In the genomic region with DNA sequence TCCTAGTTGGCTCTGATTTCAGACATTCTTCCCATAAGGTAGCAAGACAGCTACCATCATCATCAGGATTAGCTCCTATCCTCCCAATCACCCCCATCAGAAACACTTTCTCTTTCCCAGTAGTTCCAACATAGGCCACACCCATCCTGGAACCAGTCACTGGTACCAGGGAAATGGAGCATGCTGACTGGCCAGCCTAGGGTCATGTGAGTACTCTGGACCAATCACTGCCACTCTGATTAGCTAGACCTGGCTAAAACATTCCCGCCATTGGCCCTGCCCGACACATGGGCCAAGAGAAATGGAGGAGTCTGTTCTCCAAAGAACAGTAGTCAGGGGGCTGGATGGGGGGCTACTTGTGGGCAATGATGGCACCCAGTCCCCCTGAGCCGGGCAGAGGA, we compare ENCODE assay signal across 14 cellular contexts. TPM values are rescaled to one million over a fixed set of nuclear protein-coding genes. Genes with fewer than 3 reads are reported as not detected.
DNase-seq lines count a peak whose midpoint lies in the region; ATAC-seq and TF ChIP-seq lines count a peak whose summit lies in the region.
"Had no signal": no experiment of that assay in that cellular context is flagged by ENCODE, and none has a peak within 500 bp of the region (broad histone marks: within the 10 kb centered on the region; RNA-seq: fewer than 3 reads in every experiment).

No MANE protein-coding gene starts in this region.

- no peaks in the 10 kb centered on the region for H3K27me3 Mint-ChIP-seq in CD4-positive, alpha-beta T cell
- H3K27me3 Mint-ChIP-seq in WTC11 (ENCODE audit: low read depth) (no peaks in the 10 kb centered on the region; the same call in 1 of the 2 replicates), glutamatergic neuron (ENCODE audit: unreplicated experiment) (peaks cover 4% of the 10 kb centered on the region)

- H3K4me1 ChIP-seq in GM23248 (ENCODE audit: insufficient read depth) (no peaks in the 10 kb centered on the region), mesendoderm (ENCODE audit: control insufficient read depth, low read depth, low read length) (no peaks in the 10 kb centered on the region)

- no peaks in the 10 kb centered on the region for H3K36me3 Mint-ChIP-seq in CD4-positive, alpha-beta T cell (ENCODE audit: low read depth)
- H3K36me3 Mint-ChIP-seq in WTC11 (no peaks in the 10 kb centered on the region), glutamatergic neuron (ENCODE audit: unreplicated experiment) (no peaks in the 10 kb centered on the region)

- H3K4me3 Mint-ChIP-seq in CD4-positive, alpha-beta T cell, result no peak overlapping the region
- H3K4me3 Mint-ChIP-seq in WTC11 (no peak overlapping the region), glutamatergic neuron (ENCODE audit: unreplicated experiment) (no peak overlapping the region)
- H3K4me3 Mint-ChIP-seq: activated B cell treated with CpG ODN at 0.5 μM for 24 hours had no signal

- DNase-seq in CD4-positive, alpha-beta T cell, result no peak
- DNase-seq in GM23248 (peak; percentile 23), WTC11 (ENCODE audit: low spot score) (no peak), mesendoderm (peak; percentile 54), caudate nucleus (lab: John Stamatoyannopoulos, UW) (no peak), glutamatergic neuron (no peak)
- DNase-seq: activated B cell treated with CpG ODN at 0.5 μM for 24 hours; NCI-H1048; stimulated activated CD4-positive, alpha-beta T cell treated with anti-CD3 and anti-CD28 coated beads, Interleukin-4, amount 100 ng/mL, for 1 hour; stimulated activated naive CD4-positive, alpha-beta T cell had no signal

- H2BK120ac ChIP-seq in mesendoderm (ENCODE audit: low read depth, low read length), result no peak overlapping the region

- H3K79me2 ChIP-seq in GM23248 (ENCODE audit: insufficient read depth), result no peaks in the 10 kb centered on the region
- no peaks in the 10 kb centered on the region for H3K79me2 ChIP-seq in mesendoderm (ENCODE audit: control insufficient read depth, insufficient read depth, low read length)

- H3K18ac ChIP-seq in mesendoderm (ENCODE audit: low read length), result no peak overlapping the region

- ATAC-seq in CD4-positive, alpha-beta T cell (ENCODE audit: poor library complexity), result no peak
- ATAC-seq in WTC11, result peak; percentile 64
- no peak for ATAC-seq in GM19351 (IDR thresholded peaks at IDR 0.05; ENCODE audit: unreplicated experiment)
- no peak for ATAC-seq in GM21529 (IDR thresholded peaks at IDR 0.05; ENCODE audit: unreplicated experiment)

- H2BK15ac ChIP-seq in mesendoderm (replicated peaks; ENCODE audit: low read depth), result no peak overlapping the region

- no peak overlapping the region for H2BK5ac ChIP-seq in mesendoderm (ENCODE audit: low read length)

- H3F3A ChIP-seq in GM23248 (ENCODE audit: insufficient read depth), result no peaks in the 10 kb centered on the region

- H3K9me3 ChIP-seq in CD4-positive, alpha-beta T cell (ENCODE audit: control insufficient read depth, low read length), result no peaks in the 10 kb centered on the region
- H3K9me3 ChIP-seq in GM23248 (ENCODE audit: low read depth), result no peaks in the 10 kb centered on the region

- CTCF ChIA-PET in CD4-positive, alpha-beta T cell (lab: Charles Lee), result interaction anchor here (1.9 to 7.6 kb wide), 3 partner anchors 10 to 43 kb away, joined by 5 to 56 read pairs (median 47); no protein-coding TSS in a partner anchor
- CTCF ChIA-PET in WTC11 (lab: Charles Lee), result interaction anchor here (0.6 to 2.3 kb wide), 5 partner anchors 14 to 44 kb away, joined by 3 to 13 read pairs (median 3); no protein-coding TSS in a partner anchor

- H3K9me2 ChIP-seq in GM23248 (ENCODE audit: insufficient read depth), result no peaks in the 10 kb centered on the region

- H3K27me3 ChIP-seq in CD4-positive, alpha-beta T cell (ENCODE audit: control insufficient read depth, insufficient read depth, low read length), result no peaks in the 10 kb centered on the region
- H3K27me3 ChIP-seq in GM23248 (replicated peaks; ENCODE audit: insufficient read depth) (peaks cover 26% of the 10 kb centered on the region; the same call in 1 of the 2 replicates), mesendoderm (ENCODE audit: insufficient read depth, low read length, poor library complexity) (no peaks in the 10 kb centered on the region)

- no peak overlapping the region for H3K4me3 ChIP-seq in GM23248
- no peak overlapping the region for H3K4me3 ChIP-seq in mesendoderm (ENCODE audit: low read length)
- H3K4me3 ChIP-seq: SK-N-MC had no signal

- H3K4me2 ChIP-seq in GM23248 (ENCODE audit: unreplicated experiment) (no peak overlapping the region), mesendoderm (ENCODE audit: low read length) (no peak overlapping the region)

- H4K8ac ChIP-seq in mesendoderm (ENCODE audit: low read depth, low read length), result no peak overlapping the region

- no peak overlapping the region for H4K5ac ChIP-seq in mesendoderm (ENCODE audit: low read length)

- H3K9ac ChIP-seq in GM23248 (no peak overlapping the region), mesendoderm (ENCODE audit: low read length) (no peak overlapping the region)

- H3K27ac Mint-ChIP-seq in CD4-positive, alpha-beta T cell, result peak overlapping the region; percentile 80
- H3K27ac Mint-ChIP-seq in WTC11 (no peak overlapping the region), glutamatergic neuron (ENCODE audit: unreplicated experiment) (no peak overlapping the region)
- H3K27ac Mint-ChIP-seq: activated B cell treated with CpG ODN at 0.5 μM for 24 hours had no signal

- no peak overlapping the region for H3K4ac ChIP-seq in mesendoderm (ENCODE audit: low read depth, low read length)

- no peak overlapping the region for H3K27ac ChIP-seq in CD4-positive, alpha-beta T cell (ENCODE audit: low read depth, low read length)
- no peak overlapping the region for H3K27ac ChIP-seq in GM23248
- H3K27ac ChIP-seq in mesendoderm (ENCODE audit: low read depth, low read length), result no peak overlapping the region
- no peak overlapping the region for H3K27ac ChIP-seq in caudate nucleus (ENCODE audit: low read depth, low read length)
- H3K27ac ChIP-seq: SK-N-MC had no signal

- 82 to 86% methylated on average over 3 of the region's 3 CpGs for WGBS in GM23248 (ENCODE audit: low coverage in 1 of 2, low lambda C conversion rate in 2 of 2, missing lambda C conversion rate in 2 of 2), 2 experiments
- WGBS in mesendoderm (ENCODE audit: extremely low coverage, insufficient coverage, low lambda C conversion rate), result no CpG with 5 or more reads among the region's 3 CpGs

- POLR2A ChIA-PET in CD4-positive, alpha-beta T cell (lab: Charles Lee), result interaction anchor here (1.4 to 3.9 kb wide), 3 partner anchors 13 to 107 kb away, joined by 4 to 41 read pairs (median 11); a partner anchor contains a TSS
- POLR2A ChIA-PET in WTC11 (lab: Charles Lee), result no interaction called here

- in situ Hi-C loops in GM23248 (cut with MboI), result no loop called here

- H3K4me1 Mint-ChIP-seq in CD4-positive, alpha-beta T cell (ENCODE audit: low read depth), result peaks cover 40% of the 10 kb centered on the region
- H3K4me1 Mint-ChIP-seq in WTC11, result peaks cover 7% of the 10 kb centered on the region
- peaks cover 5% of the 10 kb centered on the region for H3K4me1 Mint-ChIP-seq in glutamatergic neuron (ENCODE audit: low read depth, unreplicated experiment)

- H2AFZ ChIP-seq in GM23248, result no peak overlapping the region

- TF ChIP-seq CTCF in CD4-positive, alpha-beta T cell (IDR thresholded peaks at IDR 0.05), result no peak
- TF ChIP-seq CTCF in WTC11 (IDR thresholded peaks at IDR 0.05) (no peak), glutamatergic neuron (IDR thresholded peaks at IDR 0.05; ENCODE audit: partially characterized antibody, unreplicated experiment) (no peak)

- no peak overlapping the region for H3K23ac ChIP-seq in mesendoderm (ENCODE audit: low read length)

- no peak overlapping the region for H2AK5ac ChIP-seq in mesendoderm (ENCODE audit: low read length)

- H3K79me1 ChIP-seq in mesendoderm (ENCODE audit: low read length), result no peaks in the 10 kb centered on the region

- H4K20me1 ChIP-seq in GM23248 (ENCODE audit: insufficient read depth), result no peaks in the 10 kb centered on the region

- H3K36me3 ChIP-seq in GM23248 (ENCODE audit: low read depth) (no peaks in the 10 kb centered on the region), mesendoderm (ENCODE audit: control insufficient read depth, insufficient read depth, low read length) (no peaks in the 10 kb centered on the region)

- H3K9me3 Mint-ChIP-seq in CD4-positive, alpha-beta T cell, result no peaks in the 10 kb centered on the region
- H3K9me3 Mint-ChIP-seq in WTC11, result peaks cover 4% of the 10 kb centered on the region; the same call in 1 of the 2 replicates
- peaks cover 6% of the 10 kb centered on the region for H3K9me3 Mint-ChIP-seq in glutamatergic neuron (ENCODE audit: unreplicated experiment)
- H3K9me3 Mint-ChIP-seq: activated B cell treated with CpG ODN at 0.5 μM for 24 hours had no signal

- no peak overlapping the region for H3K56ac ChIP-seq in mesendoderm (ENCODE audit: low read length)

- intact Hi-C loops in CD4-positive, alpha-beta T cell (cut with DNase I, micrococcal nuclease), result no loop called here

TF ChIP-seq in WTC11, 78 proteins besides CTCF, POLR2A, EP300 and RAD21 (continues in another document):
- TF ChIP-seq CBFB (CRISPR knock-in tag; IDR thresholded peaks at IDR 0.05; ENCODE audit: low read depth), result no peak
- TF ChIP-seq, protein P1, sequence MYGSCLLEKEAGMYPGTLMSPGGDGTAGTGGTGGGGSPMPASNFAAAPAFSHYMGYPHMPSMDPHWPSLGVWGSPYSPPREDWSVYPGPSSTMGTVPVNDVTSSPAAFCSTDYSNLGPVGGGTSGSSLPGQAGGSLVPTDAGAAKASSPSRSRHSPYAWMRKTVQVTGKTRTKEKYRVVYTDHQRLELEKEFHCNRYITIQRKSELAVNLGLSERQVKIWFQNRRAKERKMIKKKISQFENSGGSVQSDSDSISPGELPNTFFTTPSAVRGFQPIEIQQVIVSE (CRISPR knock-in tag; IDR thresholded peaks at IDR 0.05; ENCODE audit: borderline replicate concordance), result no peak

RNA-seq across cellular contexts. Expression of a gene that starts 12.4 kb away (rescaled TPM):
- under 1 TPM; 0.22 to 0.25 TPM for total RNA-seq in CD4-positive, alpha-beta T cell
- total RNA-seq in GM23248 (2014; rRNA removed; shearing (Covaris generic)), result not detected in 2 replicates
- polyA plus RNA-seq in GM23248 (2016; fragmentation: Nextera tagmentation; extraction: Ambion mirVana), result not detected in 2 replicates
- total RNA-seq in WTC11 (2021) (0.16 to 0.31 TPM (median 0.16 TPM) in 3 replicates), glutamatergic neuron (ENCODE audit: unreplicated experiment) (not detected)
- not detected for polyA plus RNA-seq in mesendoderm (2013, experiment 1 of 2)
- not detected for polyA plus RNA-seq in mesendoderm (2013, experiment 2 of 2)
- total RNA-seq: activated B cell treated with CpG ODN at 0.5 μM for 24 hours had no signal

RNA-seq across cellular contexts. Expression of a gene that starts 19.6 kb away (rescaled TPM):
- total RNA-seq in CD4-positive, alpha-beta T cell, result under 1 TPM; 0.19 to 0.45 TPM
- not detected in 2 replicates for total RNA-seq in GM23248 (2014; rRNA removed; shearing (Covaris generic))
- polyA plus RNA-seq in GM23248 (2016; fragmentation: Nextera tagmentation; extraction: Ambion mirVana), result not detected in 2 replicates
- total RNA-seq in WTC11 (2021) (2.3 to 2.9 TPM (median 2.6 TPM) in 3 replicates), glutamatergic neuron (ENCODE audit: unreplicated experiment) (0.15 TPM)
- polyA plus RNA-seq in mesendoderm (2013, experiment 1 of 2), result 0.60 TPM
- 0.38 TPM for polyA plus RNA-seq in mesendoderm (2013, experiment 2 of 2)
- total RNA-seq: activated B cell treated with CpG ODN at 0.5 μM for 24 hours had no signal

RNA-seq across cellular contexts. Expression of a gene that starts 47.1 kb away (rescaled TPM):
- total RNA-seq in CD4-positive, alpha-beta T cell, result not detected
- not detected in 2 replicates for total RNA-seq in GM23248 (2014; rRNA removed; shearing (Covaris generic))
- polyA plus RNA-seq in GM23248 (2016; fragmentation: Nextera tagmentation; extraction: Ambion mirVana), result not detected in 2 replicates
- not detected in 3 replicates for total RNA-seq in WTC11 (2021)
- not detected for polyA plus RNA-seq in mesendoderm (2013, experiment 1 of 2)
- polyA plus RNA-seq in mesendoderm (2013, experiment 2 of 2), result not detected
- total RNA-seq in glutamatergic neuron (ENCODE audit: unreplicated experiment), result not detected
- total RNA-seq: activated B cell treated with CpG ODN at 0.5 μM for 24 hours, pulmonary artery endothelial cell had no signal

Comparison
In these comparisons a context has a peak if more than half of its experiments do, and no peak if none do; other contexts are left out.
1. DNase-seq: peak in GM23248 (single experiment) and mesendoderm (single experiment); none in CD4-positive, alpha-beta T cell (0 of 10), WTC11 (single experiment), caudate nucleus (0 of 61) and glutamatergic neuron (single experiment).